Comparison of ENCODE assay signal across 9 cellular contexts in the genomic region with DNA sequence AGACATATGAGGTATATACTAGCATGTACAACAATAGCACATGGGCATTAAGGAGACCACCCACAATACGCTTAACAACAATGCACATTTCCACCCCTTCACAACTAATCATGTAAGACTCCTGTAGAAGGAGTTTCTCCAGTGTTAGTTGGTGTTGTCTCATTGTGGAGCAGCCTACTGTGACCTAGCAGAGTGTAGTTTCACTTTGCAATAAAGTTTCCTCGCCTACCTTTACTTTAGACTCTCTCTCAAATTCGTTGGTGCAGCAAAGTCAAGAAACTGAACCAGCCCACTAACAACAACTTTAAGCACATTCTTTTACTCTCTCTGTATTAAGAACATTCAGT.
DNase-seq lines count a peak whose midpoint lies in the region; ATAC-seq and TF ChIP-seq lines count a peak whose summit lies in the region.
"Had no signal": no experiment of that assay in that cellular context is flagged by ENCODE, and none has a peak within 500 bp of the region (broad histone marks: within the 10 kb centered on the region; RNA-seq: fewer than 3 reads in every experiment).

No MANE protein-coding gene starts in this region.

- H3K27me3 ChIP-seq in CD4-positive, alpha-beta memory T cell (ENCODE audit: insufficient read depth, low read length): no peaks in the 10 kb centered on the region
- H3K27me3 ChIP-seq in SU-DHL-6 (ENCODE audit: low read length) (no peaks in the 10 kb centered on the region), brain microvascular endothelial cell (replicated peaks) (no peaks in the 10 kb centered on the region)

- peak overlapping the region; percentile 15 for H2AFZ ChIP-seq in SU-DHL-6 (ENCODE audit: low read depth, low read length, severe bottlenecking)

- peak overlapping the region; percentile 76 to 97 (median 84) for H3K4me3 Mint-ChIP-seq in CD4-positive, alpha-beta memory T cell
- H3K4me3 Mint-ChIP-seq in HFFc6: no peak overlapping the region

- ATAC-seq in GM18907 (IDR thresholded peaks at IDR 0.05; ENCODE audit: unreplicated experiment): peak; percentile 68
- peak; percentile 67 for ATAC-seq in HG02885 (IDR thresholded peaks at IDR 0.05; ENCODE audit: poor library complexity, unreplicated experiment)
- ATAC-seq in left ventricle myocardium superior: no peak

- no peaks in the 10 kb centered on the region for H3K27me3 Mint-ChIP-seq in CD4-positive, alpha-beta memory T cell
- H3K27me3 Mint-ChIP-seq in HFFc6 (ENCODE audit: insufficient read depth): no peaks in the 10 kb centered on the region

- in situ Hi-C loops in brain microvascular endothelial cell (cut with HindIII; ENCODE audit: low pct_ligation_motif_present, low sequenced_read_pairs): no loop called here

- H3K4me3 ChIP-seq in CD4-positive, alpha-beta memory T cell (ENCODE audit: low read length in 2 of 2): peak overlapping the region; percentile 14 to 41
- H3K4me3 ChIP-seq in SU-DHL-6 (ENCODE audit: insufficient read depth, low read length, poor library complexity, severe bottlenecking): peak overlapping the region; percentile 32
- no peak overlapping the region for H3K4me3 ChIP-seq in brain microvascular endothelial cell (ENCODE audit: low read depth, low read length)

- H3K9me3 Mint-ChIP-seq in CD4-positive, alpha-beta memory T cell: peaks cover 0 to 2% (median 0%) of the 10 kb centered on the region in 8 donors
- peaks cover 29% of the 10 kb centered on the region for H3K9me3 Mint-ChIP-seq in HFFc6

- H3F3A ChIP-seq in SU-DHL-6 (ENCODE audit: insufficient read depth): peaks cover 39% of the 10 kb centered on the region

- intact Hi-C loops in CD4-positive, alpha-beta memory T cell (cut with micrococcal nuclease): loop anchor here (1.0 kb wide), 1 partner anchor 93 kb away; no protein-coding TSS in a partner anchor
- intact Hi-C loops in left ventricle myocardium superior (cut with micrococcal nuclease): no loop called here

- TF ChIP-seq CTCF in SU-DHL-6 (IDR thresholded peaks at IDR 0.05; ENCODE audit: insufficient read depth, low read length, poor library complexity, severe bottlenecking) (no peak), HFFc6 (IDR thresholded peaks at IDR 0.05) (no peak), brain microvascular endothelial cell (IDR thresholded peaks at IDR 0.05; ENCODE audit: low read depth, low read length, missing control alignments) (no peak)

- POLR2A ChIA-PET in CD4-positive, alpha-beta memory T cell (lab: Charles Lee; ENCODE audit: partially characterized antibody): no interaction called here

- H3K36me3 Mint-ChIP-seq in CD4-positive, alpha-beta memory T cell: no peaks in the 10 kb centered on the region
- no peaks in the 10 kb centered on the region for H3K36me3 Mint-ChIP-seq in HFFc6 (ENCODE audit: low read depth)

- peak overlapping the region; percentile 12; the same call in 1 of the 2 replicates for H3K9ac ChIP-seq in SU-DHL-6 (ENCODE audit: low read length)

- DNase-seq in CD4-positive, alpha-beta memory T cell: no peak
- DNase-seq in occipital lobe (lab: John Stamatoyannopoulos, UW): no peak
- DNase-seq in HFFc6: no peak
- DNase-seq in brain microvascular endothelial cell: no peak
- no peak for DNase-seq in left ventricle myocardium superior
- DNase-seq: NCI-H1436 treated with DMSO at 0.1 percent for 48 hours had no signal

- H3K9me3 ChIP-seq in CD4-positive, alpha-beta memory T cell (ENCODE audit: control insufficient read depth in 1 of 2, low read length in 2 of 2): no peaks in the 10 kb centered on the region
- no peaks in the 10 kb centered on the region for H3K9me3 ChIP-seq in SU-DHL-6 (ENCODE audit: insufficient read depth, low read length)

- H3K36me3 ChIP-seq in CD4-positive, alpha-beta memory T cell (ENCODE audit: insufficient read depth, low read length): no peaks in the 10 kb centered on the region
- no peaks in the 10 kb centered on the region for H3K36me3 ChIP-seq in SU-DHL-6 (ENCODE audit: low read length)
- H3K36me3 ChIP-seq in brain microvascular endothelial cell (replicated peaks): no peaks in the 10 kb centered on the region

- H3K4me2 ChIP-seq in SU-DHL-6 (ENCODE audit: low read depth, low read length, poor library complexity, severe bottlenecking): peak overlapping the region; percentile 67

- peak overlapping the region; percentile 76 to 99 (median 95) for H3K27ac Mint-ChIP-seq in CD4-positive, alpha-beta memory T cell
- no peak overlapping the region for H3K27ac Mint-ChIP-seq in HFFc6

- peaks cover 47% of the 10 kb centered on the region for H3K4me1 ChIP-seq in CD4-positive, alpha-beta memory T cell (ENCODE audit: insufficient read depth, low read length)

- CTCF ChIA-PET in CD4-positive, alpha-beta memory T cell (lab: Charles Lee; ENCODE audit: partially characterized antibody): no interaction called here

- H4K20me1 ChIP-seq in SU-DHL-6 (ENCODE audit: low read depth, low read length): no peaks in the 10 kb centered on the region

- peak overlapping the region; percentile 35 for H3K27ac ChIP-seq in CD4-positive, alpha-beta memory T cell (ENCODE audit: low read depth, low read length)
- H3K27ac ChIP-seq in SU-DHL-6 (ENCODE audit: low read depth, low read length): peak overlapping the region; percentile 100
- no peak overlapping the region for H3K27ac ChIP-seq in brain microvascular endothelial cell

- H3K4me1 Mint-ChIP-seq in CD4-positive, alpha-beta memory T cell: peaks cover 33 to 54% (median 42%) of the 10 kb centered on the region in 4 donors
- no peaks in the 10 kb centered on the region for H3K4me1 Mint-ChIP-seq in HFFc6 (ENCODE audit: low read depth)

- H3K79me2 ChIP-seq in SU-DHL-6 (ENCODE audit: insufficient read depth, low read length): no peaks in the 10 kb centered on the region

- H3K9me2 ChIP-seq in SU-DHL-6 (replicated peaks; ENCODE audit: insufficient read depth, low read length): no peaks in the 10 kb centered on the region
